ENCODE assay signal across 20 cellular contexts in the genomic region with DNA sequence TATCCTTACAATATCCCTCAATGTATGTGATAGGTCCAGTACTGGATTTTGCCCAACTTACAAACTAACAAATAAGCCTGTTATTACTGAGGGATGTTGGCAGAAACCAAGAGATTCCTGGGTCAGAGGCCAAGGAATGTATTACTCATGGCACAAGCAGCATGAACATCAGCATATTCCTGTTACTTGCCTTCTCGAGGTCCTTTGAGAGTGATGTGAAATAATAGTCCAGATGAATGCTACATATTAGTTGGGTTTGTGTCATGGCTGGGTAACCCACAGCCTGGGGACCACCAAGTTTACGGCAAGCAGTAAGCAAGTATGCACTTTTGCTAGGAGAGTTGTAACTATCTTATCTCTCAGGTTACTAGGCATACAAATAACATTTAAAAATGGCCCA.
A peak's percentile ranks its signal among the peaks of the same experiment; 100 is the strongest.
DNase-seq lines count a peak whose midpoint lies in the region; ATAC-seq, FAIRE-seq and TF ChIP-seq lines count a peak whose summit lies in the region.
"Had no signal": no experiment of that assay in that cellular context is flagged by ENCODE, and none has a peak within 500 bp of the region (broad histone marks: within the 10 kb centered on the region; RNA-seq: fewer than 3 reads in every experiment).

No MANE protein-coding gene starts in this region.

- ATAC-seq in left cardiac atrium (peak; percentile 27 to 67), GM19455 (IDR thresholded peaks at IDR 0.05; ENCODE audit: unreplicated experiment) (no peak)
- ATAC-seq: A549, left colon had no signal

- H3K27ac Mint-ChIP-seq in astrocyte (ENCODE audit: unreplicated experiment) (peak overlapping the region; percentile 99), mesothelial cell of epicardium (no peak overlapping the region)
- no peak overlapping the region for H3K27ac Mint-ChIP-seq in activated naive CD4-positive, alpha-beta T cell treated with anti-CD3 and anti-CD28 coated beads for 36 hours
- H3K27ac Mint-ChIP-seq: activated CD4-positive, alpha-beta memory T cell treated with anti-CD3 and anti-CD28 coated beads, Interleukin-2, amount 10 ng/mL, durations not matched to agents 7 days and 5 days; nephron progenitor cell had no signal

- FAIRE-seq in astrocyte (lab: Jason Lieb, UNC), result peak; percentile 99
- FAIRE-seq: A549, GM18507 had no signal

- H3K9me3 ChIP-seq in left ventricle myocardium inferior (replicated peaks) (peaks cover 25% of the 10 kb centered on the region), astrocyte (ENCODE audit: insufficient read depth, low read depth, low read length) (no peaks in the 10 kb centered on the region)
- H3K9me3 ChIP-seq: A549, transverse colon had no signal

- intact Hi-C loops in left cardiac atrium (cut with DNase I) (no loop called here), left ventricle myocardium inferior (cut with micrococcal nuclease) (no loop called here)
- intact Hi-C loops in activated naive CD4-positive, alpha-beta T cell treated with anti-CD3 and anti-CD28 coated beads for 36 hours (cut with micrococcal nuclease), result no loop called here

- DNase-seq in left cardiac atrium (no peak), left ventricle myocardium inferior (no peak), astrocyte (ENCODE audit: low read depth) (peak; percentile 96), glomerular visceral epithelial cell (ENCODE audit: extremely low spot score) (peak; percentile 76), mesothelial cell of epicardium (ENCODE audit: low spot score in 2 of 2, unreplicated experiment in 2 of 2) (no peak)
- no peak for DNase-seq in activated naive CD4-positive, alpha-beta T cell treated with anti-CD3 and anti-CD28 coated beads for 36 hours
- no peak for DNase-seq in stimulated activated CD4-positive, alpha-beta T cell treated with anti-CD3 and anti-CD28 coated beads, Interleukin-2, amount 100 ng/mL, for 48 hours
- DNase-seq: activated CD4-positive, alpha-beta memory T cell treated with anti-CD3 and anti-CD28 coated beads, Interleukin-2, amount 10 ng/mL, durations not matched to agents 7 days and 5 days; activated effector memory CD4-positive, alpha-beta T cell treated with anti-CD3 and anti-CD28 coated beads, Interleukin-2, amount 50 U/mL, for 16 hours; left colon; NCI-H2081 treated with DMSO at 0.1 percent for 48 hours; nephron progenitor cell; OCI-M1; small intestine; transverse colon had no signal

- H3K4me1 Mint-ChIP-seq in astrocyte (ENCODE audit: low read depth, unreplicated experiment) (peaks cover 37% of the 10 kb centered on the region), mesothelial cell of epicardium (peaks cover 7% of the 10 kb centered on the region)
- no peaks in the 10 kb centered on the region for H3K4me1 Mint-ChIP-seq in activated naive CD4-positive, alpha-beta T cell treated with anti-CD3 and anti-CD28 coated beads for 36 hours (ENCODE audit: low read depth)
- H3K4me1 Mint-ChIP-seq: activated CD4-positive, alpha-beta memory T cell treated with anti-CD3 and anti-CD28 coated beads, Interleukin-2, amount 10 ng/mL, durations not matched to agents 7 days and 5 days; central memory CD8-positive, alpha-beta T cell; nephron progenitor cell had no signal

- H3K9ac ChIP-seq in astrocyte (ENCODE audit: low read length), result peak overlapping the region; percentile 16

- H3K27ac ChIP-seq in left ventricle myocardium inferior (replicated peaks) (no peak overlapping the region), astrocyte (ENCODE audit: low read depth, low read length) (peak overlapping the region; percentile 67)
- H3K27ac ChIP-seq: A549, esophagus muscularis mucosa, transverse colon had no signal

- H3K27me3 Mint-ChIP-seq in astrocyte (ENCODE audit: low read depth, unreplicated experiment) (no peaks in the 10 kb centered on the region), mesothelial cell of epicardium (ENCODE audit: low read depth) (no peaks in the 10 kb centered on the region)
- H3K27me3 Mint-ChIP-seq in activated naive CD4-positive, alpha-beta T cell treated with anti-CD3 and anti-CD28 coated beads for 36 hours (ENCODE audit: low read depth), result no peaks in the 10 kb centered on the region
- H3K27me3 Mint-ChIP-seq: activated CD4-positive, alpha-beta memory T cell treated with anti-CD3 and anti-CD28 coated beads, Interleukin-2, amount 10 ng/mL, durations not matched to agents 7 days and 5 days; central memory CD8-positive, alpha-beta T cell had no signal

- H3K79me2 ChIP-seq in astrocyte (ENCODE audit: insufficient read depth, low read length), result no peaks in the 10 kb centered on the region

- H3K36me3 ChIP-seq in left ventricle myocardium inferior, result no peaks in the 10 kb centered on the region
- H3K36me3 ChIP-seq in astrocyte (ENCODE audit: insufficient read depth, low read length), result no peaks in the 10 kb centered on the region
- H3K36me3 ChIP-seq: esophagus muscularis mucosa, transverse colon had no signal

- H3K4me3 Mint-ChIP-seq in astrocyte (ENCODE audit: unreplicated experiment), result no peak overlapping the region
- no peak overlapping the region for H3K4me3 Mint-ChIP-seq in activated naive CD4-positive, alpha-beta T cell treated with anti-CD3 and anti-CD28 coated beads for 36 hours
- H3K4me3 Mint-ChIP-seq in mesothelial cell of epicardium, result no peak overlapping the region
- H3K4me3 Mint-ChIP-seq: activated CD4-positive, alpha-beta memory T cell treated with anti-CD3 and anti-CD28 coated beads, Interleukin-2, amount 10 ng/mL, durations not matched to agents 7 days and 5 days; central memory CD8-positive, alpha-beta T cell; nephron progenitor cell had no signal

- no peaks in the 10 kb centered on the region for H4K20me1 ChIP-seq in astrocyte (ENCODE audit: insufficient read depth, low read length)

- H3K4me3 ChIP-seq in left ventricle myocardium inferior (no peak overlapping the region), astrocyte (ENCODE audit: insufficient read depth, low read depth, low read length) (no peak overlapping the region)
- H3K4me3 ChIP-seq: A549, esophagus muscularis mucosa, transverse colon had no signal

- H3K4me2 ChIP-seq in astrocyte (ENCODE audit: low read length), result peak overlapping the region; percentile 19
- H3K4me2 ChIP-seq: A549 had no signal

- H3K9me3 Mint-ChIP-seq in astrocyte (ENCODE audit: unreplicated experiment) (peaks cover 2% of the 10 kb centered on the region), mesothelial cell of epicardium (peaks cover 23% of the 10 kb centered on the region)
- no peaks in the 10 kb centered on the region for H3K9me3 Mint-ChIP-seq in activated naive CD4-positive, alpha-beta T cell treated with anti-CD3 and anti-CD28 coated beads for 36 hours

- H2AFZ ChIP-seq in astrocyte (ENCODE audit: low read depth, low read length), result no peak overlapping the region

- H3K4me1 ChIP-seq in left ventricle myocardium inferior, result no peaks in the 10 kb centered on the region
- H3K4me1 ChIP-seq in astrocyte (ENCODE audit: insufficient read depth, low read length), result peaks cover 28% of the 10 kb centered on the region
- H3K4me1 ChIP-seq: A549, esophagus muscularis mucosa, transverse colon had no signal

- TF ChIP-seq CTCF in left ventricle myocardium inferior (IDR thresholded peaks at IDR 0.05; ENCODE audit: borderline replicate concordance) (no peak), astrocyte (IDR thresholded peaks at IDR 0.05; ENCODE audit: insufficient read depth, low read depth, low read length) (no peak), mesothelial cell of epicardium (IDR thresholded peaks at IDR 0.05; ENCODE audit: unreplicated experiment) (no peak)

- H3K36me3 Mint-ChIP-seq in astrocyte (ENCODE audit: low read depth, unreplicated experiment) (no peaks in the 10 kb centered on the region), mesothelial cell of epicardium (peaks cover 4% of the 10 kb centered on the region)
- H3K36me3 Mint-ChIP-seq in activated naive CD4-positive, alpha-beta T cell treated with anti-CD3 and anti-CD28 coated beads for 36 hours (ENCODE audit: low read depth), result no peaks in the 10 kb centered on the region

- H3K27me3 ChIP-seq in left ventricle myocardium inferior (ENCODE audit: low read depth) (no peaks in the 10 kb centered on the region), astrocyte (ENCODE audit: insufficient read depth, low read length) (no peaks in the 10 kb centered on the region)
- H3K27me3 ChIP-seq: esophagus muscularis mucosa, transverse colon had no signal

- CTCF ChIA-PET in activated naive CD4-positive, alpha-beta T cell treated with anti-CD3 and anti-CD28 coated beads for 36 hours (lab: Charles Lee), result no interaction called here

Comparison
In these comparisons a context has a peak if more than half of its experiments do, and no peak if none do; other contexts are left out.
1. DNase-seq: peak in astrocyte (single experiment) and glomerular visceral epithelial cell (single experiment); none in left cardiac atrium (single experiment), left ventricle myocardium inferior (single experiment), activated naive CD4-positive, alpha-beta T cell treated with anti-CD3 and anti-CD28 coated beads for 36 hours (single experiment), mesothelial cell of epicardium (0 of 2) and stimulated activated CD4-positive, alpha-beta T cell treated with anti-CD3 and anti-CD28 coated beads, Interleukin-2, amount 100 ng/mL, for 48 hours (0 of 2).